ENCODE assay signal across 31 cellular contexts in genomic region chr9:3157011-3157410, GRCh38.
"Had no signal": no experiment of that assay in that cellular context is flagged by ENCODE, and none has a peak within 500 bp of the region (broad histone marks: within the 10 kb centered on the region; RNA-seq: fewer than 3 reads in every experiment).

No MANE protein-coding gene starts in this region.

- H3K9me3 ChIP-seq: adrenal gland, body of pancreas, breast epithelium had no signal

- H3K27me3 ChIP-seq: adrenal gland, ascending aorta, body of pancreas, brain microvascular endothelial cell, breast epithelium, cardiac muscle cell had no signal

- H3K36me3 ChIP-seq: adrenal gland, ascending aorta, brain microvascular endothelial cell, breast epithelium, cardiac muscle cell had no signal

- H3K4me3 ChIP-seq: adrenal gland, ascending aorta, body of pancreas, breast epithelium, cardiac muscle cell had no signal

- DNase-seq: activated effector memory CD4-positive, alpha-beta T cell treated with anti-CD3 and anti-CD28 coated beads, Interleukin-2, amount 50 U/mL, for 16 hours; activated effector memory CD4-positive, alpha-beta T cell treated with Interleukin-2 at 50 U/mL for 16 hours; activated gamma-delta T cell; activated gamma-delta T cell treated with Interleukin-2 at 50 U/mL for 16 hours; activated naive CD4-positive, alpha-beta T cell; activated naive CD4-positive, alpha-beta T cell treated with anti-CD3 and anti-CD28 coated beads for 36 hours; activated naive CD4-positive, alpha-beta T cell treated with anti-CD3 and anti-CD28 coated beads, Interleukin-2, amount 10 ng/mL, durations not matched to agents 7 days and 5 days; activated naive CD4-positive, alpha-beta T cell treated with anti-CD3 and anti-CD28 coated beads, Interleukin-2, amount 50 U/mL, for 16 hours; activated naive CD4-positive, alpha-beta T cell treated with Interleukin-2 at 50 U/mL for 16 hours; activated naive CD8-positive, alpha-beta T cell treated with anti-CD3 and anti-CD28 coated beads for 36 hours; activated naive CD8-positive, alpha-beta T cell treated with anti-CD3 and anti-CD28 coated beads, Interleukin-2, amount 10 ng/mL, durations not matched to agents 7 days and 5 days; activated naive CD8-positive, alpha-beta T cell treated with anti-CD3 and anti-CD28 coated beads, Interleukin-2, amount 50 U/mL, for 24 hours; activated T-cell treated with anti-CD3 and anti-CD28 coated beads, Interleukin-2, amount 50 U/mL, for 24 hours; activated T-cell treated with anti-CD3 and anti-CD28 coated beads, Interleukin-2, amount 50 U/mL, for 4 hours; activated T-cell treated with anti-CD3 and anti-CD28 coated beads, Interleukin-2, amount 50 U/mL, for 48 hours; activated T-cell treated with anti-CD3 and anti-CD28 coated beads, Interleukin-2, amount 50 U/mL, for 72 hours; adrenal gland; amniotic stem cell; amygdala; anterior cingulate cortex; aorta; body of pancreas; brain microvascular endothelial cell; caudate nucleus; central memory CD4-positive, alpha-beta T cell; cerebellar nuclear complex had no signal

- ATAC-seq: activated naive CD4-positive, alpha-beta T cell treated with anti-CD3 and anti-CD28 coated beads, Interleukin-2, amount 50 U/mL, for 72 hours; activated naive CD8-positive, alpha-beta T cell treated with anti-CD3 and anti-CD28 coated beads, Interleukin-2, amount 50 U/mL, for 24 hours; activated T-cell treated with anti-CD3 and anti-CD28 coated beads, Interleukin-2, amount 50 U/mL, for 4 hours; activated T-cell treated with anti-CD3 and anti-CD28 coated beads, Interleukin-2, amount 50 U/mL, for 72 hours; activated T-helper 17 cell treated with anti-CD3 and anti-CD28 coated beads, Interleukin-2, amount 50 U/mL, for 72 hours; body of pancreas had no signal
